9 cellular contexts compared by ENCODE assay signal in the genomic region with DNA sequence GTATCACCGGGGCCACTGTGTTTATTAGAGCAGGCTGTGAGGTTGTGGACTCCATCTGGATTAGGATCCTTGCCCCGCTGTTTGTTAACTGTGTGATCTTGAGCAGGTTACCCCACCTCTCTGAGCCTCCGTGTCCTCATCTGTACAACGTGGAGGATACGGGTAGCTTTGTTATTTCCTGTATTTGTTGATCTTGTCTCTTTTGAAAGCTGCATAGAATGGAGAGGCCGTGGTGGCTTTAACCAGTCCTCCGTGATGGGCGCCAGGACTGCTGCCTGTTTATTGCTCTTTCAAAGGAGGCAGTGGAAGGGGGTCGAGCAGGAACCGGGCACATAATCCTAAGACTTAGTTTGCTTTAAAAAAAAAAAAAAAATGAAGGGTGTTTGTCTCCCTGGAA. TPM values are rescaled to one million over a fixed set of nuclear protein-coding genes. Genes with fewer than 3 reads are reported as not detected.
DNase-seq lines count a peak whose midpoint lies in the region; ATAC-seq and TF ChIP-seq lines count a peak whose summit lies in the region.
"Had no signal": no experiment of that assay in that cellular context is flagged by ENCODE, and none has a peak within 500 bp of the region (broad histone marks: within the 10 kb centered on the region; RNA-seq: fewer than 3 reads in every experiment).

No MANE protein-coding gene starts in this region.

- POLR2A ChIA-PET in activated B cell treated with CpG ODN at 0.5 μM for 24 hours (lab: Charles Lee): interaction anchor here (0.6 to 15.0 kb wide), 12 partner anchors 13 to 140 kb away, joined by 3 to 233 read pairs (median 8); a partner anchor contains a TSS

- ATAC-seq in activated B cell treated with CpG ODN at 0.5 μM for 24 hours (ENCODE audit: low read depth) (no peak), foreskin keratinocyte (no peak)
- ATAC-seq in stimulated activated memory B cell treated with anti-CD40 and anti-IgM and Interleukin-4, amounts not matched to agents 10 μg/mL and 1 μg/mL and 100 μg/mL, for 72 hours: no peak

- CTCF ChIA-PET in activated B cell treated with CpG ODN at 0.5 μM for 24 hours (lab: Charles Lee): interaction anchor here (1.3 to 10.9 kb wide), 7 partner anchors 12 to 115 kb away, joined by 3 to 145 read pairs (median 4); a partner anchor contains a TSS

- H3K9me3 Mint-ChIP-seq in activated B cell treated with CpG ODN at 0.5 μM for 24 hours: no peaks in the 10 kb centered on the region
- H3K9me3 Mint-ChIP-seq in stimulated activated memory B cell treated with anti-CD40 and anti-IgM and Interleukin-4, amounts not matched to agents 10 μg/mL and 1 μg/mL and 100 μg/mL, for 72 hours: no peaks in the 10 kb centered on the region

- intact Hi-C loops in activated B cell treated with CpG ODN at 0.5 μM for 24 hours (cut with micrococcal nuclease): loop anchor here (1.0 to 10.0 kb wide), 7 partner anchors 23 to 727 kb away; a partner anchor contains a TSS

- no peaks in the 10 kb centered on the region for H3K9me3 ChIP-seq in HUES6 (ENCODE audit: control insufficient read depth, insufficient read depth, low read depth, low read length)
- H3K9me3 ChIP-seq: heart right ventricle, pancreas had no signal

- DNase-seq in activated B cell treated with CpG ODN at 0.5 μM for 24 hours (no peak), foreskin keratinocyte (no peak), GM03348 (ENCODE audit: low spot score) (no peak), NCI-H1048 (lab: John Stamatoyannopoulos, UW) (no peak), NCI-H2107 (lab: John Stamatoyannopoulos, UW) (no peak)

- no peaks in the 10 kb centered on the region for H3K27me3 ChIP-seq in HUES6 (ENCODE audit: control insufficient read depth, insufficient read depth, low read length)
- H3K27me3 ChIP-seq in foreskin keratinocyte: no peaks in the 10 kb centered on the region
- H3K27me3 ChIP-seq: heart right ventricle, pancreas had no signal

- peak overlapping the region; percentile 61 for H3K9ac ChIP-seq in HUES6 (ENCODE audit: low read length)

- peaks cover 17% of the 10 kb centered on the region for H3K36me3 Mint-ChIP-seq in activated B cell treated with CpG ODN at 0.5 μM for 24 hours (ENCODE audit: low read depth)
- H3K36me3 Mint-ChIP-seq in stimulated activated memory B cell treated with anti-CD40 and anti-IgM and Interleukin-4, amounts not matched to agents 10 μg/mL and 1 μg/mL and 100 μg/mL, for 72 hours: peaks cover 29% of the 10 kb centered on the region

- H3K4me3 Mint-ChIP-seq in activated B cell treated with CpG ODN at 0.5 μM for 24 hours: peak overlapping the region; percentile 52
- peak overlapping the region; percentile 50 for H3K4me3 Mint-ChIP-seq in stimulated activated memory B cell treated with anti-CD40 and anti-IgM and Interleukin-4, amounts not matched to agents 10 μg/mL and 1 μg/mL and 100 μg/mL, for 72 hours

- no peaks in the 10 kb centered on the region for H3K27me3 Mint-ChIP-seq in activated B cell treated with CpG ODN at 0.5 μM for 24 hours
- no peaks in the 10 kb centered on the region for H3K27me3 Mint-ChIP-seq in stimulated activated memory B cell treated with anti-CD40 and anti-IgM and Interleukin-4, amounts not matched to agents 10 μg/mL and 1 μg/mL and 100 μg/mL, for 72 hours

- H3K4me1 Mint-ChIP-seq in activated B cell treated with CpG ODN at 0.5 μM for 24 hours: peaks cover 99% of the 10 kb centered on the region
- H3K4me1 Mint-ChIP-seq in stimulated activated memory B cell treated with anti-CD40 and anti-IgM and Interleukin-4, amounts not matched to agents 10 μg/mL and 1 μg/mL and 100 μg/mL, for 72 hours: peaks cover 94% of the 10 kb centered on the region

- H3K36me3 ChIP-seq in HUES6 (ENCODE audit: control insufficient read depth, insufficient read depth, low read length): no peaks in the 10 kb centered on the region
- H3K36me3 ChIP-seq: heart right ventricle, pancreas had no signal

- H3K4me3 ChIP-seq in HUES6 (ENCODE audit: low read depth, low read length): no peak overlapping the region
- H3K4me3 ChIP-seq: heart right ventricle, pancreas had no signal

- H3K27ac ChIP-seq in HUES6 (ENCODE audit: low read depth, low read length) (peak overlapping the region; percentile 87; the same call in 1 of the 2 replicates), foreskin keratinocyte (peak overlapping the region; percentile 38)

- H3K27ac Mint-ChIP-seq in activated B cell treated with CpG ODN at 0.5 μM for 24 hours: peak overlapping the region; percentile 98
- peak overlapping the region; percentile 95 for H3K27ac Mint-ChIP-seq in stimulated activated memory B cell treated with anti-CD40 and anti-IgM and Interleukin-4, amounts not matched to agents 10 μg/mL and 1 μg/mL and 100 μg/mL, for 72 hours

- TF ChIP-seq CTCF in activated B cell treated with CpG ODN at 0.5 μM for 24 hours (IDR thresholded peaks at IDR 0.05) (no peak), foreskin keratinocyte (conservative IDR thresholded peaks at IDR 0.05) (no peak)

- H3K4me1 ChIP-seq in HUES6 (ENCODE audit: control insufficient read depth, insufficient read depth, low read length) (peaks cover 15% of the 10 kb centered on the region), foreskin keratinocyte (peaks cover 4% of the 10 kb centered on the region)

RNA-seq across cellular contexts. Expression of a gene that starts 22.9 kb away (rescaled TPM):
- total RNA-seq in activated B cell treated with CpG ODN at 0.5 μM for 24 hours (43.2 and 46.7 TPM in 2 replicates), foreskin keratinocyte (11.5 and 15.0 TPM in 2 replicates)
- 20.6 and 23.5 TPM in 2 replicates for polyA plus RNA-seq in foreskin keratinocyte
